13 cellular contexts compared by ENCODE assay signal in genomic region chr6:40695114-40695513, GRCh38.
DNase-seq lines count a peak whose midpoint lies in the region; ATAC-seq and TF ChIP-seq lines count a peak whose summit lies in the region.
"Had no signal": no experiment of that assay in that cellular context is flagged by ENCODE, and none has a peak within 500 bp of the region (broad histone marks: within the 10 kb centered on the region; RNA-seq: fewer than 3 reads in every experiment).

No MANE protein-coding gene starts in this region.

- H3K4me3 Mint-ChIP-seq in H9 = no peak overlapping the region
- H3K4me3 Mint-ChIP-seq: activated T-cell treated with anti-CD3 and anti-CD28 coated beads, Interleukin-2, amount 50 U/mL, for 72 hours; immature natural killer cell had no signal

- H3K4me1 ChIP-seq in H9 (ENCODE audit: insufficient read depth, low read length) = no peaks in the 10 kb centered on the region; the same call in 1 of the 2 replicates
- H3K4me1 ChIP-seq in neuronal stem cell (ENCODE audit: control insufficient read depth in 2 of 2, insufficient read depth in 1 of 2, low read depth in 1 of 2, low read length in 2 of 2) = no peaks in the 10 kb centered on the region

- H4K91ac ChIP-seq in H9 (ENCODE audit: insufficient read length, low read depth, low read length) (no peak overlapping the region), neuronal stem cell (ENCODE audit: low read depth, low read length, poor library complexity) (no peak overlapping the region)

- peak; percentile 2 for DNase-seq in COLO668 (lab: John Stamatoyannopoulos, UW; ENCODE audit: unreplicated experiment)
- peak; percentile 52 for DNase-seq in H9
- DNase-seq in OCI-M1 (lab: John Stamatoyannopoulos, UW) = peak; percentile 45
- DNase-seq in NCI-H128 (lab: John Stamatoyannopoulos, UW; ENCODE audit: unreplicated experiment) = no peak
- no peak for DNase-seq in neuronal stem cell (ENCODE audit: low spot score)
- DNase-seq in stimulated activated CD8-positive, alpha-beta memory T cell treated with anti-CD3 and anti-CD28 coated beads, Interleukin-4, amount 100 ng/mL, for 48 hours = no peak
- DNase-seq: activated T-cell treated with anti-CD3 and anti-CD28 coated beads, Interleukin-2, amount 50 U/mL, for 72 hours; aorta; foreskin fibroblast; immature natural killer cell; right cardiac atrium had no signal

- H2BK5ac ChIP-seq in H9 (ENCODE audit: insufficient read length, low read length) (no peak overlapping the region), neuronal stem cell (ENCODE audit: low read length) (no peak overlapping the region)

- H3K4me3 ChIP-seq in neuronal stem cell (ENCODE audit: low read length in 2 of 2) = no peak overlapping the region

- no peak overlapping the region for H3T11ph ChIP-seq in H9 (ENCODE audit: low read length)

- no peaks in the 10 kb centered on the region for H3K27me3 ChIP-seq in H9 (ENCODE audit: insufficient read depth, low read length)
- no peaks in the 10 kb centered on the region for H3K27me3 ChIP-seq in neuronal stem cell (ENCODE audit: control insufficient read depth in 3 of 3, insufficient read depth in 3 of 3, low read depth in 1 of 3, low read length in 3 of 3)

- no peak overlapping the region for H3K4ac ChIP-seq in H9 (ENCODE audit: low read depth, low read length)
- no peak overlapping the region for H3K4ac ChIP-seq in neuronal stem cell (ENCODE audit: low read length)

- H2BK20ac ChIP-seq in H9 (ENCODE audit: low read depth, low read length, poor library complexity, severe bottlenecking) = no peak overlapping the region

- peak; percentile 41 for ATAC-seq in esophagus mucosa
- no peak for ATAC-seq in HG03025 (IDR thresholded peaks at IDR 0.05; ENCODE audit: low FRiP score, unreplicated experiment)
- ATAC-seq: activated T-cell treated with anti-CD3 and anti-CD28 coated beads, Interleukin-2, amount 50 U/mL, for 72 hours had no signal

- no peak overlapping the region for H3K56ac ChIP-seq in H9 (ENCODE audit: insufficient read length, low read depth, low read length)

- H3K18ac ChIP-seq in H9 (ENCODE audit: insufficient read length, low read depth, low read length) (no peak overlapping the region), neuronal stem cell (ENCODE audit: low read length) (no peak overlapping the region)

- H2BK12ac ChIP-seq in H9 (ENCODE audit: insufficient read length, low read depth, low read length) (no peak overlapping the region), neuronal stem cell (ENCODE audit: low read length) (no peak overlapping the region)

- H3K4me2 ChIP-seq in H9 (ENCODE audit: insufficient read depth, insufficient read length, low read length) (no peak overlapping the region), neuronal stem cell (ENCODE audit: insufficient read depth, low read length, poor library complexity, severe bottlenecking) (no peak overlapping the region)

- H3K9ac ChIP-seq in H9 (ENCODE audit: extremely low read depth, insufficient read length, low read length) (no peak overlapping the region), neuronal stem cell (ENCODE audit: low read depth, low read length, poor library complexity) (no peak overlapping the region)

- H4K20me1 ChIP-seq in H9 (ENCODE audit: control insufficient read depth, insufficient read depth, insufficient read length) = no peaks in the 10 kb centered on the region

- WGBS in H9 (ENCODE audit: extremely low coverage, insufficient read length, low lambda C conversion rate) = no CpG with 5 or more reads among the region's 2 CpGs
- WGBS in neuronal stem cell (ENCODE audit: extremely low coverage in 2 of 2, insufficient read length in 2 of 2, insufficient replicate concordance in 1 of 2), 2 donors = no CpG with 5 or more reads among the region's 2 CpGs

- H3K27me3 Mint-ChIP-seq in H9 (ENCODE audit: low read depth) = peaks cover 2% of the 10 kb centered on the region

- no peaks in the 10 kb centered on the region for H3K36me3 Mint-ChIP-seq in H9 (ENCODE audit: insufficient read depth in 1 of 3, low read depth in 3 of 3)
- H3K36me3 Mint-ChIP-seq: immature natural killer cell had no signal

- H4K8ac ChIP-seq in H9 (replicated peaks; ENCODE audit: insufficient read length, low read depth, low read length) = no peak overlapping the region
- no peak overlapping the region for H4K8ac ChIP-seq in neuronal stem cell (ENCODE audit: low read depth, low read length)

- H3K23ac ChIP-seq in H9 (ENCODE audit: insufficient read length, low read depth, low read length) = no peak overlapping the region
- no peak overlapping the region for H3K23ac ChIP-seq in neuronal stem cell (ENCODE audit: low read depth, low read length, poor library complexity)

- no peak overlapping the region for H3K14ac ChIP-seq in H9 (ENCODE audit: insufficient read depth, low read length)
- no peak overlapping the region for H3K14ac ChIP-seq in neuronal stem cell (ENCODE audit: low read length)

- H3K36me3 ChIP-seq in neuronal stem cell (replicated peaks in 1 of 2; ENCODE audit: control insufficient read depth in 2 of 2, insufficient read depth in 2 of 2, low read length in 2 of 2) = no peaks in the 10 kb centered on the region

- H3K27ac ChIP-seq in H9 (ENCODE audit: insufficient read length, low read depth, low read length) = no peak overlapping the region
- H3K27ac ChIP-seq in neuronal stem cell (replicated peaks; ENCODE audit: low read length) = no peak overlapping the region

- H3K79me1 ChIP-seq in H9 (ENCODE audit: insufficient read depth, low read depth, low read length, poor library complexity, severe bottlenecking) = no peaks in the 10 kb centered on the region
- no peaks in the 10 kb centered on the region for H3K79me1 ChIP-seq in neuronal stem cell (ENCODE audit: low read depth, low read length)

- H2BK120ac ChIP-seq in H9 (ENCODE audit: low read depth, low read length, poor library complexity, severe bottlenecking) (no peak overlapping the region), neuronal stem cell (ENCODE audit: low read depth, low read length) (no peak overlapping the region)

- H3K27ac Mint-ChIP-seq in H9 = no peak overlapping the region; a peak in 1 of 7 replicates
- H3K27ac Mint-ChIP-seq: activated T-cell treated with anti-CD3 and anti-CD28 coated beads, Interleukin-2, amount 50 U/mL, for 72 hours; immature natural killer cell had no signal

- no peaks in the 10 kb centered on the region for H3K9me3 Mint-ChIP-seq in H9
- H3K9me3 Mint-ChIP-seq: activated T-cell treated with anti-CD3 and anti-CD28 coated beads, Interleukin-2, amount 50 U/mL, for 72 hours; immature natural killer cell had no signal

- H4K5ac ChIP-seq in H9 (ENCODE audit: insufficient read length, low read depth, low read length) = no peak overlapping the region

- H3K23me2 ChIP-seq in H9 (ENCODE audit: insufficient read length, low read depth, low read length, poor library complexity, severe bottlenecking) = no peaks in the 10 kb centered on the region

- no peak overlapping the region for H2BK15ac ChIP-seq in H9 (ENCODE audit: low read depth, low read length)
- H2BK15ac ChIP-seq in neuronal stem cell (ENCODE audit: low read length) = no peak overlapping the region

- H2AFZ ChIP-seq in H9 (ENCODE audit: low read length) = no peak overlapping the region
- H2AFZ ChIP-seq in neuronal stem cell (ENCODE audit: low read length) = no peak overlapping the region

- H3K9me3 ChIP-seq in H9 (ENCODE audit: control insufficient read depth, low read depth, low read length) = no peaks in the 10 kb centered on the region
- H3K9me3 ChIP-seq in neuronal stem cell (replicated peaks in 1 of 2; ENCODE audit: control insufficient read depth in 2 of 2, insufficient read depth in 1 of 2, low read depth in 1 of 2, low read length in 2 of 2) = no peaks in the 10 kb centered on the region

- H3K79me2 ChIP-seq in H9 (ENCODE audit: insufficient read depth, low read length) = no peaks in the 10 kb centered on the region

- no peak overlapping the region for H2AK5ac ChIP-seq in H9 (ENCODE audit: insufficient read length, low read length)
- no peak overlapping the region for H2AK5ac ChIP-seq in neuronal stem cell (ENCODE audit: low read depth, low read length)

- no peak for TF ChIP-seq CTCF in H9 (conservative IDR thresholded peaks at IDR 0.05)

- peaks cover 10% of the 10 kb centered on the region in 2 experiments for H3K4me1 Mint-ChIP-seq in H9
- H3K4me1 Mint-ChIP-seq: immature natural killer cell had no signal

Comparison
In these comparisons a context has a peak if more than half of its experiments do, and no peak if none do; other contexts are left out.
1. DNase-seq: peak in COLO668 (single experiment), H9 (single experiment) and OCI-M1 (single experiment); none in NCI-H128 (single experiment), neuronal stem cell (single experiment) and stimulated activated CD8-positive, alpha-beta memory T cell treated with anti-CD3 and anti-CD28 coated beads, Interleukin-4, amount 100 ng/mL, for 48 hours (single experiment).